8 cellular contexts compared by ENCODE assay signal in genomic region chr9:128124873-128125574, GRCh38. TPM values are rescaled to one million over a fixed set of nuclear protein-coding genes. Genes with fewer than 3 reads are reported as not detected.
A peak's percentile ranks its signal among the peaks of the same experiment; 100 is the strongest.
DNase-seq lines count a peak whose midpoint lies in the region; ATAC-seq, FAIRE-seq and TF ChIP-seq lines count a peak whose summit lies in the region.

No MANE protein-coding gene starts in this region.

- H3K27ac ChIP-seq in Panc1 (ENCODE audit: low read length) (no peak overlapping the region), kidney (ENCODE audit: low read depth in 2 of 2, low read length in 2 of 2) (no peak overlapping the region)

- intact Hi-C loops in Panc1 (cut with micrococcal nuclease; ENCODE audit: unreplicated experiment): no loop called here
- intact Hi-C loops in kidney (cut with DNase I): no loop called here

- H3K36me3 ChIP-seq in Panc1 (ENCODE audit: control insufficient read depth, insufficient read depth, low read length): peaks cover 2% of the 10 kb centered on the region; the same call in 1 of the 2 replicates
- H3K36me3 ChIP-seq in kidney (ENCODE audit: control insufficient read depth in 1 of 2, insufficient read depth in 2 of 2, low read length in 2 of 2): peaks cover 7 to 19% of the 10 kb centered on the region in 2 donors

- in situ Hi-C loops in Panc1 (cut with HindIII; ENCODE audit: low pct_unique_long_range_greater_than_20kb, low sequenced_read_pairs) (no loop called here), astrocyte of the spinal cord (cut with HindIII; ENCODE audit: low sequenced_read_pairs) (no loop called here)

- ATAC-seq in Panc1 (no peak), HG03571 (IDR thresholded peaks at IDR 0.05; ENCODE audit: unreplicated experiment) (no peak)

- FAIRE-seq in GM18507 (lab: Jason Lieb, UNC) (peak; percentile 49), kidney (lab: Jason Lieb, UNC) (no peak)

- DNase-seq in AML-193 (lab: John Stamatoyannopoulos, UW) (peak; percentile 42 to 43), GM18507 (ENCODE audit: extremely low spot score, insufficient read length, low read depth) (no peak), Panc1 (ENCODE audit: low read depth, low spot score) (no peak), astrocyte of the spinal cord (ENCODE audit: low read depth, low spot score) (peak; percentile 55), kidney (peak; percentile 73), AG08395 (ENCODE audit: low spot score) (no peak)
- DNase-seq in stimulated activated CD4-positive, alpha-beta T cell treated with anti-CD3 and anti-CD28 coated beads, Interleukin-4, amount 100 ng/mL, for 4 hours: peak; percentile 19 to 30

- H3K4me1 ChIP-seq in Panc1 (ENCODE audit: control insufficient read depth, insufficient read depth, low read length) (0 out of 2 replicates have a peak, but pooled peaks cover 3% of the 10 kb centered on the region), kidney (ENCODE audit: control insufficient read depth in 1 of 2, insufficient read depth in 1 of 2, low read depth in 1 of 2, low read length in 2 of 2) (peaks cover 6 to 7% of the 10 kb centered on the region in 2 donors)

- CTCF ChIA-PET in Panc1 (lab: Charles Lee): interaction anchor here (0.7 to 0.8 kb wide), 2 partner anchors 35 to 196 kb away, joined by 3 read pairs; partner anchors contain the start of gene BBLN

- no peak overlapping the region for H3K9ac ChIP-seq in kidney (ENCODE audit: low read length in 2 of 2)

- H3K4me3 ChIP-seq in Panc1 (ENCODE audit: low read depth in 2 of 2, low read length in 2 of 2) (peak overlapping the region in 1 of 2 experiments; percentile 83; a peak in 1 of 4 replicates), astrocyte of the spinal cord (ENCODE audit: low read depth, low read length) (no peak overlapping the region), kidney (ENCODE audit: low read length in 2 of 2) (no peak overlapping the region)

- H3K27me3 ChIP-seq in Panc1 (ENCODE audit: control insufficient read depth, insufficient read depth, low read length): no peaks in the 10 kb centered on the region

- BruUV-seq in Panc1 (replicated peaks; lab: Mats Ljungman, UMichigan): no TSS peak

- TF ChIP-seq CTCF in Panc1 (IDR thresholded peaks at IDR 0.05): peak; percentile 91
- TF ChIP-seq CTCF in astrocyte of the spinal cord (IDR thresholded peaks at IDR 0.05; ENCODE audit: low read depth, low read length): peak; percentile 79
- peak; percentile 45 for TF ChIP-seq CTCF in kidney (IDR thresholded peaks at IDR 0.05; ENCODE audit: borderline replicate concordance, extremely low read depth, insufficient read depth)

- H3K9me3 ChIP-seq in Panc1 (ENCODE audit: control insufficient read depth, insufficient read depth, low read depth, low read length) (no peaks in the 10 kb centered on the region), kidney (ENCODE audit: control insufficient read depth in 1 of 2, low read length in 2 of 2) (no peaks in the 10 kb centered on the region)

- POLR2A ChIA-PET in Panc1 (lab: Charles Lee): interaction anchor here (0.6 kb wide), 1 partner anchor 12 kb away, joined by 16 read pairs; no protein-coding TSS in a partner anchor

RNA-seq across cellular contexts. Expression of gene PTGES2, which starts 2.5 kb away (rescaled TPM):
- total RNA-seq in Panc1 (2021; ENCODE audit: unreplicated experiment): 76.8 TPM
- polyA plus RNA-seq in Panc1 (2012; ENCODE audit: insufficient read length): 151 TPM
- total RNA-seq in kidney: 64.1 TPM
- 117 TPM for polyA plus RNA-seq in kidney (ENCODE audit: insufficient read depth, low read depth, low replicate concordance)

RNA-seq across cellular contexts. Expression of gene LCN2, which starts 24.2 kb away (rescaled TPM):
- 1.0 TPM for total RNA-seq in Panc1 (2021; ENCODE audit: unreplicated experiment)
- not detected for polyA plus RNA-seq in Panc1 (2012; ENCODE audit: insufficient read length)
- total RNA-seq in kidney: 198 TPM
- 8.2 TPM for polyA plus RNA-seq in kidney (ENCODE audit: insufficient read depth, low read depth, low replicate concordance)

RNA-seq across cellular contexts. Expression of gene BBLN, which starts 35.0 kb away (rescaled TPM):
- total RNA-seq in Panc1 (2021; ENCODE audit: unreplicated experiment) (48.5 TPM), kidney (55.6 TPM)
- 62.5 TPM for polyA plus RNA-seq in Panc1 (2012; ENCODE audit: insufficient read length)
- 192 TPM for polyA plus RNA-seq in kidney (ENCODE audit: insufficient read depth, low read depth, low replicate concordance)

RNA-seq across cellular contexts. Expression of gene SLC25A25, which starts 57.0 kb away (rescaled TPM):
- total RNA-seq in Panc1 (2021; ENCODE audit: unreplicated experiment): 10.7 TPM
- polyA plus RNA-seq in Panc1 (2012; ENCODE audit: insufficient read length): 6.8 TPM
- total RNA-seq in kidney: 24.9 TPM
- polyA plus RNA-seq in kidney (ENCODE audit: insufficient read depth, low read depth, low replicate concordance): 20.4 TPM

RNA-seq across cellular contexts. Expression of gene NAIF1, which starts 57.9 kb away (rescaled TPM):
- total RNA-seq in Panc1 (2021; ENCODE audit: unreplicated experiment) (14.6 TPM), kidney (12.3 TPM)
- 19.1 TPM for polyA plus RNA-seq in Panc1 (2012; ENCODE audit: insufficient read length)
- 9.7 TPM for polyA plus RNA-seq in kidney (ENCODE audit: insufficient read depth, low read depth, low replicate concordance)

Comparison
In these comparisons a context has a peak if more than half of its experiments do, and no peak if none do; other contexts are left out.
1. DNase-seq: peak in AML-193 (2 of 2), astrocyte of the spinal cord (single experiment), kidney (single experiment) and stimulated activated CD4-positive, alpha-beta T cell treated with anti-CD3 and anti-CD28 coated beads, Interleukin-4, amount 100 ng/mL, for 4 hours (2 of 2); none in GM18507 (single experiment), Panc1 (single experiment) and AG08395 (single experiment).
2. RNA of gene LCN2, which starts 24.2 kb away (total RNA-seq): 198 TPM in kidney (single experiment); 1.0 TPM in Panc1 (single experiment); every median in the first group is over 10 times any median in the second.
3. Peak in every context shown above with its lines, with median percentiles within 50 percentile points of each other: CTCF ChIP-seq.